Comparison of ENCODE assay signal across 18 cellular contexts in genomic region chr7:137146552-137146961, GRCh38.
DNase-seq lines count a peak whose midpoint lies in the region; ATAC-seq, FAIRE-seq and TF ChIP-seq lines count a peak whose summit lies in the region.
"Had no signal": no experiment of that assay in that cellular context is flagged by ENCODE, and none has a peak within 500 bp of the region (broad histone marks: within the 10 kb centered on the region; RNA-seq: fewer than 3 reads in every experiment).

No MANE protein-coding gene starts in this region.

- H3K79me2 ChIP-seq in smooth muscle cell (ENCODE audit: low read depth): no peaks in the 10 kb centered on the region

- no peak overlapping the region for H2AFZ ChIP-seq in smooth muscle cell (ENCODE audit: low read depth)

- no peaks in the 10 kb centered on the region for H4K20me1 ChIP-seq in smooth muscle cell (ENCODE audit: low read depth)

- no peaks in the 10 kb centered on the region for H3K36me3 ChIP-seq in smooth muscle cell (ENCODE audit: low read depth)
- H3K36me3 ChIP-seq: HAP-1, right atrium auricular region had no signal

- H3K9me3 ChIP-seq in smooth muscle cell (replicated peaks; ENCODE audit: low read depth): no peaks in the 10 kb centered on the region
- H3K9me3 ChIP-seq: HAP-1, right atrium auricular region had no signal

- DNase-seq in GM04504 (ENCODE audit: low read depth) (peak; percentile 70), foreskin keratinocyte (peak; percentile 2 to 12), smooth muscle cell (lab: John Stamatoyannopoulos, UW; ENCODE audit: unreplicated experiment) (no peak), GM12892 (ENCODE audit: insufficient read length) (no peak), HUDEP-2 (lab: John Stamatoyannopoulos, UW; ENCODE audit: unreplicated experiment in 76 of 76) (no peak), HuH-7.5 (ENCODE audit: low spot score) (no peak)
- no peak for DNase-seq in stimulated activated CD4-positive, alpha-beta T cell treated with anti-CD3 and anti-CD28 coated beads, Interleukin-15, amount 100 ng/mL, for 24 hours
- DNase-seq: activated CD4-positive, alpha-beta T cell treated with anti-CD3 and anti-CD28 coated beads for 1 hour; CD8-positive, alpha-beta memory T cell; dermis blood vessel endothelial cell; GDM1; glutamatergic neuron; NCI-H1105; NCI-H345; T-helper 1 cell had no signal

- TF ChIP-seq CTCF in WI38 (IDR thresholded peaks at IDR 0.05; ENCODE audit: low read depth, low read length): no peak
- TF ChIP-seq CTCF in foreskin keratinocyte (conservative IDR thresholded peaks at IDR 0.05): no peak
- no peak for TF ChIP-seq CTCF in smooth muscle cell (IDR thresholded peaks at IDR 0.05; ENCODE audit: borderline replicate concordance, insufficient read depth, poor library complexity, severe bottlenecking)

- TF ChIP-seq POLR2A in GM12892 (IDR thresholded peaks at IDR 0.05; ENCODE audit: low read depth, low read length): no peak

- H3K27ac ChIP-seq in foreskin keratinocyte (no peak overlapping the region), smooth muscle cell (ENCODE audit: low read depth) (peak overlapping the region; percentile 96)
- H3K27ac ChIP-seq: right atrium auricular region had no signal

- no peak for FAIRE-seq in GM12892 (lab: Jason Lieb, UNC)

- WGBS in smooth muscle cell (ENCODE audit: low lambda C conversion rate): 3% methylated on average over 5 of the region's 5 CpGs

- peak overlapping the region; percentile 44 for H3K4me3 ChIP-seq in WI38 (ENCODE audit: low read depth, low read length)
- H3K4me3 ChIP-seq in smooth muscle cell: peak overlapping the region; percentile 15
- H3K4me3 ChIP-seq: HAP-1, right atrium auricular region had no signal

- no peak for ATAC-seq in foreskin keratinocyte

- H3K4me1 ChIP-seq in foreskin keratinocyte (no peaks in the 10 kb centered on the region), smooth muscle cell (ENCODE audit: low read depth) (peaks cover 6% of the 10 kb centered on the region)
- H3K4me1 ChIP-seq: HAP-1, right atrium auricular region had no signal

- H3K27me3 ChIP-seq in foreskin keratinocyte (no peaks in the 10 kb centered on the region), smooth muscle cell (ENCODE audit: low read depth) (no peaks in the 10 kb centered on the region)
- H3K27me3 ChIP-seq: right atrium auricular region had no signal

- peaks cover 32% of the 10 kb centered on the region for H3F3A ChIP-seq in smooth muscle cell (ENCODE audit: low read depth)

- H3K4me2 ChIP-seq in smooth muscle cell: peak overlapping the region; percentile 81

- peak overlapping the region; percentile 66 for H3K9ac ChIP-seq in smooth muscle cell (ENCODE audit: low read depth)

Comparison
In these comparisons a context has a peak if more than half of its experiments do, and no peak if none do; other contexts are left out.
1. DNase-seq: peak in GM04504 (single experiment) and foreskin keratinocyte (2 of 2); none in smooth muscle cell (single experiment), stimulated activated CD4-positive, alpha-beta T cell treated with anti-CD3 and anti-CD28 coated beads, Interleukin-15, amount 100 ng/mL, for 24 hours (single experiment), GM12892 (single experiment), HUDEP-2 (0 of 76) and HuH-7.5 (single experiment).